Comparison of ENCODE assay signal across 8 cellular contexts in the genomic region with DNA sequence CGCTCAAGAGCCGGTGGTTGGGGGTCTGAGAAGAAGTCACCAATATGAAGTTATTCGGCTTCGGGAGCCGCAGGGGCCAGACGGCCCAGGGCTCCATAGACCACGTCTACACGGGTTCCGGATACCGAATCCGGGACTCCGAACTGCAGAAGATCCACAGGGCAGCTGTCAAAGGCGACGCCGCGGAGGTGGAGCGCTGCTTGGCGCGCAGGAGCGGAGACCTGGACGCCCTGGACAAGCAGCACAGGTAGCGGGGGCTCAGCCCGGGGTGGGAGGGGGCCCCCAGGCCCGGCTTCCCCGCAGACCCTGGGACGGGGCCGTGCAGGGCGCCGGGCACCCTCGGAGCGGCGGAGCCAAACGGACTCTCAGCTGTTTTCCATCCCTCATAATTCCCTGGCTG.
DNase-seq lines count a peak whose midpoint lies in the region; ATAC-seq and TF ChIP-seq lines count a peak whose summit lies in the region.
"Not testable (repeated sequence)": the region's sequence is repeated elsewhere in the genome, so short reads cannot be mapped to it uniquely, and the experiment has no call there.

No MANE protein-coding gene starts in this region.

- not testable (repeated sequence) for DNase-seq in HCT116 (ENCODE audit: low read depth, low spot score)
- peak; percentile 15 for DNase-seq in activated CD4-positive, alpha-beta memory T cell treated with anti-CD3 and anti-CD28 coated beads, Interleukin-2, amount 10 ng/mL, durations not matched to agents 7 days and 5 days
- DNase-seq in activated naive CD8-positive, alpha-beta T cell treated with anti-CD3 and anti-CD28 coated beads, Interleukin-2, amount 10 ng/mL, durations not matched to agents 7 days and 5 days: peak; percentile 44
- DNase-seq in dorsolateral prefrontal cortex (peak in 6 of 10 donors; percentile 2 to 44 (median 40)), left cardiac atrium (peak; percentile 17), lower lobe of right lung (peak; percentile 28), posterior cingulate gyrus (peak in 9 of 10 donors; percentile 6 to 79 (median 14)), thyroid gland (peak; percentile 10 to 15)

- not testable (repeated sequence) for H3K4me1 Mint-ChIP-seq in activated CD4-positive, alpha-beta memory T cell treated with anti-CD3 and anti-CD28 coated beads, Interleukin-2, amount 10 ng/mL, durations not matched to agents 7 days and 5 days; activated naive CD8-positive, alpha-beta T cell treated with anti-CD3 and anti-CD28 coated beads, Interleukin-2, amount 10 ng/mL, durations not matched to agents 7 days and 5 days

- H3K36me3 Mint-ChIP-seq in activated CD4-positive, alpha-beta memory T cell treated with anti-CD3 and anti-CD28 coated beads, Interleukin-2, amount 10 ng/mL, durations not matched to agents 7 days and 5 days (ENCODE audit: low read depth); activated naive CD8-positive, alpha-beta T cell treated with anti-CD3 and anti-CD28 coated beads, Interleukin-2, amount 10 ng/mL, durations not matched to agents 7 days and 5 days: not testable (repeated sequence)

- intact Hi-C loops in HCT116 (cut with micrococcal nuclease); dorsolateral prefrontal cortex (cut with DNase I); left cardiac atrium (cut with DNase I); lower lobe of right lung (cut with DNase I); posterior cingulate gyrus (cut with DNase I); thyroid gland (cut with DNase I): not testable (repeated sequence)

- no CpG with 5 or more reads among the region's 33 CpGs for WGBS in thyroid gland, 2 donors

- not testable (repeated sequence) for H3K27ac ChIP-seq in HCT116 (ENCODE audit: low read depth, low read length); dorsolateral prefrontal cortex; lower lobe of right lung; thyroid gland

- TSS peak; percentile 99 for BruUV-seq in HCT116 (replicated peaks; lab: Mats Ljungman, UMichigan)

- POLR2A ChIA-PET in HCT116 (lab: Charles Lee); activated CD4-positive, alpha-beta memory T cell treated with anti-CD3 and anti-CD28 coated beads, Interleukin-2, amount 10 ng/mL, durations not matched to agents 7 days and 5 days (lab: Charles Lee); activated naive CD8-positive, alpha-beta T cell treated with anti-CD3 and anti-CD28 coated beads, Interleukin-2, amount 10 ng/mL, durations not matched to agents 7 days and 5 days (lab: Charles Lee): not testable (repeated sequence)

- peak overlapping the region in 1 of 2 experiments; percentile 13; a peak in 1 of 4 replicates for H3K4me3 ChIP-seq in HCT116 (replicated peaks in 1 of 2; ENCODE audit: low read depth in 1 of 2, low read length in 2 of 2)
- H3K4me3 ChIP-seq in dorsolateral prefrontal cortex: peak overlapping the region in 39 of 59 donors; percentile 10 to 64 (median 46)
- H3K4me3 ChIP-seq in lower lobe of right lung; thyroid gland (replicated peaks in 1 of 3): not testable (repeated sequence)

- H3K9me2 ChIP-seq in HCT116 (ENCODE audit: insufficient read depth): not testable (repeated sequence)

- H3K36me3 ChIP-seq in HCT116 (ENCODE audit: control insufficient read depth in 1 of 2, insufficient read depth in 2 of 2, low read length in 2 of 2); lower lobe of right lung; thyroid gland: not testable (repeated sequence)

- CTCF ChIA-PET in HCT116 (lab: Charles Lee); activated CD4-positive, alpha-beta memory T cell treated with anti-CD3 and anti-CD28 coated beads, Interleukin-2, amount 10 ng/mL, durations not matched to agents 7 days and 5 days (lab: Charles Lee): not testable (repeated sequence)

- H3K4me2 ChIP-seq in HCT116 (ENCODE audit: low read length): not testable (repeated sequence)

- H3K27ac Mint-ChIP-seq in activated CD4-positive, alpha-beta memory T cell treated with anti-CD3 and anti-CD28 coated beads, Interleukin-2, amount 10 ng/mL, durations not matched to agents 7 days and 5 days; activated naive CD8-positive, alpha-beta T cell treated with anti-CD3 and anti-CD28 coated beads, Interleukin-2, amount 10 ng/mL, durations not matched to agents 7 days and 5 days: not testable (repeated sequence)

- TF ChIP-seq POLR2A in HCT116 (IDR thresholded peaks at IDR 0.05; ENCODE audit: borderline replicate concordance, extremely low read depth, insufficient read depth, insufficient read length); thyroid gland (IDR thresholded peaks at IDR 0.05): not testable (repeated sequence)

- not testable (repeated sequence) for TF ChIP-seq CTCF in HCT116 (IDR thresholded peaks at IDR 0.05 in 2 of 3, conservative IDR thresholded peaks at IDR 0.05 in 1 of 3; ENCODE audit: borderline replicate concordance in 1 of 3, insufficient read depth in 1 of 3, low read depth in 2 of 3, low read length in 2 of 3); dorsolateral prefrontal cortex (IDR thresholded peaks at IDR 0.05 in 54 of 56, conservative IDR thresholded peaks at IDR 0.05 in 2 of 56; ENCODE audit: low read depth in 1 of 56, partially characterized antibody in 56 of 56); lower lobe of right lung (IDR thresholded peaks at IDR 0.05); thyroid gland (IDR thresholded peaks at IDR 0.05)

- not testable (repeated sequence) for H3K9me3 ChIP-seq in HCT116 (ENCODE audit: control insufficient read depth in 1 of 2, insufficient read depth in 1 of 2, low read depth in 1 of 2, low read length in 2 of 2); lower lobe of right lung; thyroid gland

- H3K27me3 ChIP-seq in HCT116 (ENCODE audit: insufficient read depth, low read length); dorsolateral prefrontal cortex; lower lobe of right lung (ENCODE audit: low read depth); thyroid gland: not testable (repeated sequence)

- RAD21 ChIA-PET in HCT116 (lab: Charles Lee; ENCODE audit: low non-redundant PET in 1 of 2, low total read pairs in 2 of 2, uncharacterized antibody in 2 of 2, unreplicated experiment in 2 of 2): not testable (repeated sequence)

- H3K27me3 Mint-ChIP-seq in activated CD4-positive, alpha-beta memory T cell treated with anti-CD3 and anti-CD28 coated beads, Interleukin-2, amount 10 ng/mL, durations not matched to agents 7 days and 5 days; activated naive CD8-positive, alpha-beta T cell treated with anti-CD3 and anti-CD28 coated beads, Interleukin-2, amount 10 ng/mL, durations not matched to agents 7 days and 5 days: not testable (repeated sequence)

- not testable (repeated sequence) for H3K9ac ChIP-seq in HCT116 (ENCODE audit: low read length)

- ATAC-seq in HCT116; activated naive CD8-positive, alpha-beta T cell treated with anti-CD3 and anti-CD28 coated beads, Interleukin-2, amount 10 ng/mL, durations not matched to agents 7 days and 5 days (ENCODE audit: low read depth); left cardiac atrium; lower lobe of right lung: not testable (repeated sequence)

- not testable (repeated sequence) for H3K4me1 ChIP-seq in HCT116 (ENCODE audit: control insufficient read depth in 1 of 2, insufficient read depth in 2 of 2, low read length in 2 of 2); lower lobe of right lung; thyroid gland

- not testable (repeated sequence) for H3K4me3 Mint-ChIP-seq in activated CD4-positive, alpha-beta memory T cell treated with anti-CD3 and anti-CD28 coated beads, Interleukin-2, amount 10 ng/mL, durations not matched to agents 7 days and 5 days; activated naive CD8-positive, alpha-beta T cell treated with anti-CD3 and anti-CD28 coated beads, Interleukin-2, amount 10 ng/mL, durations not matched to agents 7 days and 5 days

- not testable (repeated sequence) for H2AFZ ChIP-seq in HCT116 (ENCODE audit: low read depth, low read length, poor library complexity, severe bottlenecking)

- TF ChIP-seq RAD21 in HCT116 (IDR thresholded peaks at IDR 0.05; ENCODE audit: low read depth): not testable (repeated sequence)

- not testable (repeated sequence) for H3K9me3 Mint-ChIP-seq in activated CD4-positive, alpha-beta memory T cell treated with anti-CD3 and anti-CD28 coated beads, Interleukin-2, amount 10 ng/mL, durations not matched to agents 7 days and 5 days; activated naive CD8-positive, alpha-beta T cell treated with anti-CD3 and anti-CD28 coated beads, Interleukin-2, amount 10 ng/mL, durations not matched to agents 7 days and 5 days

- H3K79me2 ChIP-seq in HCT116 (ENCODE audit: insufficient read depth, low read length): not testable (repeated sequence)

- H4K20me1 ChIP-seq in HCT116 (ENCODE audit: insufficient read depth): not testable (repeated sequence)
